ENCODE assay signal across 15 cellular contexts in genomic region chr12:661720-662486, GRCh38. TPM values are rescaled to one million over a fixed set of nuclear protein-coding genes. Genes with fewer than 3 reads are reported as not detected.
A peak's percentile ranks its signal among the peaks of the same experiment; 100 is the strongest.
DNase-seq lines count a peak whose midpoint lies in the region; ATAC-seq and TF ChIP-seq lines count a peak whose summit lies in the region.
"Had no signal": no experiment of that assay in that cellular context is flagged by ENCODE, and none has a peak within 500 bp of the region (broad histone marks: within the 10 kb centered on the region; RNA-seq: fewer than 3 reads in every experiment).

No MANE protein-coding gene starts in this region.

- TF ChIP-seq CTCF in nephron (IDR thresholded peaks at IDR 0.05; ENCODE audit: unreplicated experiment in 3 of 3) (no peak), RWPE1 (conservative IDR thresholded peaks at IDR 0.05; ENCODE audit: low read depth) (no peak)

- peaks cover 28% of the 10 kb centered on the region for H3K4me1 Mint-ChIP-seq in dendritic cell treated with granulocyte-macrophage colony-stimulating factor and Interleukin-4, amounts not matched to agents 40 ng/mL and 50 ng/mL, for 4 days (ENCODE audit: low read depth)
- H3K4me1 Mint-ChIP-seq in nephron, result peaks cover 29% of the 10 kb centered on the region

- intact Hi-C loops in Right ventricle myocardium inferior (cut with DNase I) (loop anchor here (5.0 kb wide), 1 partner anchor 55 kb away; no protein-coding TSS in a partner anchor), cardiac septum (cut with DNase I) (no loop called here)
- intact Hi-C loops in dendritic cell treated with granulocyte-macrophage colony-stimulating factor and Interleukin-4, amounts not matched to agents 40 ng/mL and 50 ng/mL, for 4 days (cut with micrococcal nuclease), result loop anchor here (10.0 kb wide), 1 partner anchor 63 kb away; no protein-coding TSS in a partner anchor

- no peaks in the 10 kb centered on the region for H3K27me3 Mint-ChIP-seq in dendritic cell treated with granulocyte-macrophage colony-stimulating factor and Interleukin-4, amounts not matched to agents 40 ng/mL and 50 ng/mL, for 4 days
- H3K27me3 Mint-ChIP-seq in nephron (ENCODE audit: low read depth), result peaks cover 20% of the 10 kb centered on the region

- H3K27ac Mint-ChIP-seq in dendritic cell treated with granulocyte-macrophage colony-stimulating factor and Interleukin-4, amounts not matched to agents 40 ng/mL and 50 ng/mL, for 4 days, result peak overlapping the region; percentile 63
- H3K27ac Mint-ChIP-seq in nephron, result peak overlapping the region; percentile 29 to 89 (median 83)
- H3K27ac Mint-ChIP-seq: WTC11 had no signal

- H3K27ac ChIP-seq in RWPE1, result no peak overlapping the region

- CTCF ChIA-PET in RWPE1 (lab: Yijun Ruan, JAX), result no interaction called here

- POLR2A ChIA-PET in RWPE1 (lab: Yijun Ruan, JAX; ENCODE audit: low non-redundant PET), result no interaction called here

- ATAC-seq in Right ventricle myocardium inferior, result peak; percentile 66
- ATAC-seq in GM21737 (IDR thresholded peaks at IDR 0.05; ENCODE audit: unreplicated experiment), result no peak
- ATAC-seq: WTC11 had no signal

- no peaks in the 10 kb centered on the region for H3K9me3 Mint-ChIP-seq in dendritic cell treated with granulocyte-macrophage colony-stimulating factor and Interleukin-4, amounts not matched to agents 40 ng/mL and 50 ng/mL, for 4 days
- no peaks in the 10 kb centered on the region for H3K9me3 Mint-ChIP-seq in nephron
- H3K9me3 Mint-ChIP-seq: activated naive CD4-positive, alpha-beta T cell treated with anti-CD3 and anti-CD28 coated beads, Interleukin-2, amount 50 U/mL, for 72 hours; WTC11 had no signal

- no peak overlapping the region for H3K4me3 Mint-ChIP-seq in dendritic cell treated with granulocyte-macrophage colony-stimulating factor and Interleukin-4, amounts not matched to agents 40 ng/mL and 50 ng/mL, for 4 days
- peak overlapping the region; percentile 4 to 82 (median 22) for H3K4me3 Mint-ChIP-seq in nephron
- H3K4me3 Mint-ChIP-seq: WTC11 had no signal

- H3K36me3 Mint-ChIP-seq in dendritic cell treated with granulocyte-macrophage colony-stimulating factor and Interleukin-4, amounts not matched to agents 40 ng/mL and 50 ng/mL, for 4 days (ENCODE audit: low read depth), result no peaks in the 10 kb centered on the region
- H3K36me3 Mint-ChIP-seq in nephron (ENCODE audit: low read depth), result no peaks in the 10 kb centered on the region
- H3K36me3 Mint-ChIP-seq: activated naive CD4-positive, alpha-beta T cell treated with anti-CD3 and anti-CD28 coated beads, Interleukin-2, amount 50 U/mL, for 72 hours; WTC11 had no signal

- DNase-seq in Right ventricle myocardium inferior (ENCODE audit: missing footprints) (peak; percentile 77), cardiac septum (ENCODE audit: low spot score) (no peak), NCI-H2029 (lab: John Stamatoyannopoulos, UW) (no peak), activated gamma-delta T cell (lab: John Stamatoyannopoulos, UW) (no peak), RWPE1 (ENCODE audit: low spot score) (no peak)
- DNase-seq: effector CD4-positive, alpha-beta T cell; NCI-H510A; SIG-M5; upper lobe of left lung had no signal

RNA-seq across cellular contexts. Expression of gene NINJ2, which starts 1.3 kb away (rescaled TPM):
- 8.6 TPM for total RNA-seq in Right ventricle myocardium inferior
- total RNA-seq in cardiac septum, result 3.9 TPM
- total RNA-seq: Daoy had no signal
